In the genomic region with DNA sequence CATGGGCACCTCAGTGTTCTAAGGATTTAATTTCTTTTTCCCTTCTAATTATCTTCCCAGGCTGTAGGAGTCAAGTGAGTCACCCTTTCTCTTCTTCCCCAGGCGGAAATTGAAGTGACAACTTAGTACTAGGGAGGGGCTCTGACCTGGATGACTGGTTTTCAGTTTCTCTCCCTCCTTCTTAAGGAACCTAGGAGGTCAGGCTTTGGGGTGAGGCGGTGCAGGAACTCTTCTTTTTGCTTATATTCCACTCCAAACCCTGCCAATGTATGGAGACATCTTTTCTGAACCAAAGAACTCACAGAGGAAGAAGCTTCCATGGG, we compare ENCODE assay signal across 11 cellular contexts. TPM values are rescaled to one million over a fixed set of nuclear protein-coding genes. Genes with fewer than 3 reads are reported as not detected.
DNase-seq lines count a peak whose midpoint lies in the region; ATAC-seq, FAIRE-seq and TF ChIP-seq lines count a peak whose summit lies in the region.
"Had no signal": no experiment of that assay in that cellular context is flagged by ENCODE, and none has a peak within 500 bp of the region (broad histone marks: within the 10 kb centered on the region; RNA-seq: fewer than 3 reads in every experiment).

No MANE protein-coding gene starts in this region.

- peak overlapping the region; percentile 15; the same call in 1 of the 2 replicates for H3K4me2 ChIP-seq in GM12878 (ENCODE audit: control insufficient read depth, insufficient read depth)

- ATAC-seq in activated CD4-positive, CD25-positive, alpha-beta regulatory T cell treated with anti-CD3 and anti-CD28 coated beads, Interleukin-2, amount 50 U/mL, for 24 hours, result peak; percentile 38 to 62
- ATAC-seq in GM12878 (peak; percentile 67), GM19328 (IDR thresholded peaks at IDR 0.05; ENCODE audit: unreplicated experiment) (no peak)

- FAIRE-seq in GM12878 (lab: Jason Lieb, UNC), result no peak

- POLR2A ChIA-PET in GM12878 (lab: Charles Lee), result interaction anchor here (0.8 to 1.2 kb wide), 3 partner anchors 16 to 61 kb away, joined by 3 to 5 read pairs (median 3); partner anchors contain the start of gene SELENOH

- no peak for DNase-seq in activated CD4-positive, CD25-positive, alpha-beta regulatory T cell (lab: John Stamatoyannopoulos, UW)
- DNase-seq in HPDE6-E6E7 (ENCODE audit: extremely low spot score) (peak; percentile 82), GM12878 (ENCODE audit: low read depth, low spot score) (no peak), renal cortical epithelial cell (ENCODE audit: low read depth) (peak; percentile 85), midbrain (lab: John Stamatoyannopoulos, UW) (no peak), NCI-H2171 treated with DMSO at 0.1 percent for 48 hours (lab: John Stamatoyannopoulos, UW) (no peak)

- TF ChIP-seq RAD21 in GM12878 (IDR thresholded peaks at IDR 0.05; ENCODE audit: insufficient read depth, low read depth, low read length), result no peak

- peak overlapping the region; percentile 42; the same call in 1 of the 2 replicates for H3K27ac ChIP-seq in GM12878 (ENCODE audit: control insufficient read depth, insufficient read depth)
- H3K27ac ChIP-seq: adrenal gland, SK-N-MC had no signal

- H3K9me3 ChIP-seq in GM12878 (replicated peaks; ENCODE audit: control insufficient read depth, insufficient read depth, low read length), result no peaks in the 10 kb centered on the region
- H3K9me3 ChIP-seq: adrenal gland, MG63 had no signal

- SMC1A ChIA-PET in GM12878 (lab: Charles Lee; ENCODE audit: uncharacterized antibody, unreplicated experiment), result interaction anchor here (0.6 to 1.5 kb wide), 4 partner anchors 14 to 130 kb away, joined by 3 read pairs; no protein-coding TSS in a partner anchor

- intact Hi-C loops in GM12878 (cut with micrococcal nuclease; ENCODE audit: unreplicated experiment), result no loop called here

- H3K36me3 ChIP-seq in GM12878 (ENCODE audit: control insufficient read depth in 2 of 2, insufficient read depth in 2 of 2, low read length in 1 of 2), result peaks cover 1 to 23% of the 10 kb centered on the region in 2 experiments

- peaks cover 2% of the 10 kb centered on the region; the same call in 1 of the 2 replicates for H4K20me1 ChIP-seq in GM12878 (ENCODE audit: control insufficient read depth, insufficient read depth)

- TF ChIP-seq EP300 in GM12878 (IDR thresholded peaks at IDR 0.05; ENCODE audit: borderline replicate concordance in 1 of 2, control insufficient read depth in 1 of 2, low read depth in 2 of 2, low read length in 2 of 2), result no peak

- H3K9ac ChIP-seq in GM12878 (ENCODE audit: control insufficient read depth, insufficient read depth, low read length), result no peak overlapping the region

- peaks cover 12% of the 10 kb centered on the region; the same call in 1 of the 2 replicates for H3K4me1 ChIP-seq in GM12878 (ENCODE audit: control insufficient read depth, insufficient read depth, low read length)

- TF ChIP-seq CTCF in GM12878 (IDR thresholded peaks at IDR 0.05 in 2 of 3, conservative IDR thresholded peaks at IDR 0.05 in 1 of 3; ENCODE audit: control insufficient read depth in 2 of 3, extremely low read depth in 1 of 3, insufficient read depth in 1 of 3, low read depth in 3 of 3, low read length in 3 of 3), result no peak

- no peak overlapping the region for H3K4me3 ChIP-seq in GM12878
- H3K4me3 ChIP-seq: adrenal gland, MG63, SK-N-MC had no signal

- in situ Hi-C loops in GM12878 (cut with MboI), result no loop called here

- no peaks in the 10 kb centered on the region for H3K27me3 ChIP-seq in GM12878 (replicated peaks in 1 of 2; ENCODE audit: control insufficient read depth in 2 of 2, insufficient read depth in 2 of 2, low read length in 1 of 2)
- H3K27me3 ChIP-seq: adrenal gland, MG63 had no signal

- no TSS peak for BruUV-seq in GM12878 (replicated peaks; lab: Mats Ljungman, UMichigan)

- RAD21 ChIA-PET in GM12878 (lab: Charles Lee; ENCODE audit: unreplicated experiment), result interaction anchor here (0.6 kb wide), 1 partner anchor 992 kb away, joined by 4 read pairs; no protein-coding TSS in a partner anchor

- peaks cover 49% of the 10 kb centered on the region for H3K79me2 ChIP-seq in GM12878 (ENCODE audit: control insufficient read depth, insufficient read depth, low read length)

- H2AFZ ChIP-seq in GM12878 (ENCODE audit: control insufficient read depth, low read depth, low read length), result no peak overlapping the region

- TF ChIP-seq POLR2A in GM12878 (IDR thresholded peaks at IDR 0.05; ENCODE audit: low read depth, low read length), result no peak

- WGBS in GM12878 (ENCODE audit: insufficient coverage, insufficient replicate concordance, low lambda C conversion rate, missing lambda C conversion rate), result 89% methylated on average over 2 of the region's 2 CpGs

- CTCF ChIA-PET in GM12878 (lab: Yijun Ruan, JAX), result interaction anchor here (0.9 to 1.5 kb wide), 4 partner anchors 24 to 120 kb away, joined by 3 to 5 read pairs (median 4); no protein-coding TSS in a partner anchor

RNA-seq across cellular contexts. Expression of gene ZDHHC5, which starts 12.6 kb away (rescaled TPM):
- total RNA-seq in GM12878 (2013; cell fraction: nucleolus; rRNA removed), result 52.8 and 56.0 TPM in 2 replicates
- total RNA-seq in GM12878 (2014; rRNA removed) (29.1 and 34.1 TPM in 2 replicates), GM12878 (2014; rRNA removed; fragmentation: Illumina TruSeq; extraction: Trizol) (34.3 and 36.8 TPM in 2 replicates), GM12878 (2021) (59.9 and 61.3 TPM in 2 replicates), renal cortical epithelial cell (45.1 and 79.9 TPM in 2 replicates)
- 20.1 TPM for polyA plus RNA-seq in GM12878 (2011; ENCODE audit: low read depth)
- polyA plus RNA-seq in GM12878 (2011; rRNA removed) (33.9 and 46.7 TPM in 2 replicates), GM12878 (2014; fragmentation: Illumina TruSeq; extraction: Trizol) (49.8 and 57.4 TPM in 2 replicates), GM12878 (2014; fragmentation: Nextera tagmentation; extraction: Ambion mirVana) (1 to 10 TPM; 3.9 to 7.3 TPM), GM12878 (2014; rRNA removed) (48.5 and 54.4 TPM in 2 replicates), GM12878 (2016; fragmentation: Nextera tagmentation; extraction: Ambion mirVana) (10 to 100 TPM; 36.6 to 38.4 TPM)
- 45.0 and 56.7 TPM in 2 replicates for polyA plus RNA-seq in GM12878 (2011; cell fraction: cytosol; rRNA removed)
- polyA plus RNA-seq in GM12878 (2011; cell fraction: nucleus; rRNA removed), result 41.0 and 48.9 TPM in 2 replicates
- 27.1 and 33.2 TPM in 2 replicates for polyA plus RNA-seq in GM12878 (2012)
- polyA minus RNA-seq in GM12878 (2011; rRNA and poly(A)+ RNA removed), result 91.2 and 101 TPM in 2 replicates
- 24.2 and 31.4 TPM in 2 replicates for polyA minus RNA-seq in GM12878 (2011; cell fraction: cytosol; rRNA and poly(A)+ RNA removed)
- polyA minus RNA-seq in GM12878 (2011; cell fraction: nucleus; rRNA and poly(A)+ RNA removed), result 27.9 and 33.0 TPM in 2 replicates

RNA-seq across cellular contexts. Expression of gene CLP1, which starts 23.0 kb away (rescaled TPM):
- total RNA-seq in GM12878 (2013; cell fraction: nucleolus; rRNA removed), result 8.6 and 8.8 TPM in 2 replicates
- 21.3 and 22.0 TPM in 2 replicates for total RNA-seq in GM12878 (2014; rRNA removed)
- total RNA-seq in GM12878 (2014; rRNA removed; fragmentation: Illumina TruSeq; extraction: Trizol), result 23.9 and 24.0 TPM in 2 replicates
- 19.9 and 20.0 TPM in 2 replicates for total RNA-seq in GM12878 (2021)
- polyA plus RNA-seq in GM12878 (2011; ENCODE audit: low read depth), result 11.6 TPM
- 29.1 and 31.7 TPM in 2 replicates for polyA plus RNA-seq in GM12878 (2011; rRNA removed)
- polyA plus RNA-seq in GM12878 (2011; cell fraction: cytosol; rRNA removed), result 34.3 and 38.5 TPM in 2 replicates
- polyA plus RNA-seq in GM12878 (2011; cell fraction: nucleus; rRNA removed), result 21.4 and 28.7 TPM in 2 replicates
- polyA plus RNA-seq in GM12878 (2012), result 15.0 and 16.3 TPM in 2 replicates
- 23.9 and 30.0 TPM in 2 replicates for polyA plus RNA-seq in GM12878 (2014; fragmentation: Illumina TruSeq; extraction: Trizol)
- 10 to 100 TPM; 33.6 to 45.7 TPM for polyA plus RNA-seq in GM12878 (2014; fragmentation: Nextera tagmentation; extraction: Ambion mirVana)
- polyA plus RNA-seq in GM12878 (2014; rRNA removed), result 20.7 and 21.2 TPM in 2 replicates
- polyA plus RNA-seq in GM12878 (2016; fragmentation: Nextera tagmentation; extraction: Ambion mirVana), result 10 to 100 TPM; 31.6 to 36.3 TPM
- polyA minus RNA-seq in GM12878 (2011; rRNA and poly(A)+ RNA removed), result 31.1 and 41.7 TPM in 2 replicates
- 7.4 and 8.5 TPM in 2 replicates for polyA minus RNA-seq in GM12878 (2011; cell fraction: cytosol; rRNA and poly(A)+ RNA removed)
- 7.6 and 10.2 TPM in 2 replicates for polyA minus RNA-seq in GM12878 (2011; cell fraction: nucleus; rRNA and poly(A)+ RNA removed)
- 20.3 and 34.6 TPM in 2 replicates for total RNA-seq in renal cortical epithelial cell

RNA-seq across cellular contexts. Expression of gene YPEL4, which starts 30.8 kb away (rescaled TPM):
- total RNA-seq in GM12878 (2013; cell fraction: nucleolus; rRNA removed), result 1.2 and 1.8 TPM in 2 replicates
- total RNA-seq in GM12878 (2014; rRNA removed) (0.05 TPM in 1 of 2 replicates, not detected in the other), GM12878 (2014; rRNA removed; fragmentation: Illumina TruSeq; extraction: Trizol) (0.09 TPM in 1 of 2 replicates, not detected in the other), GM12878 (2021) (0.13 TPM in 1 of 2 replicates, not detected in the other), renal cortical epithelial cell (0.35 TPM in 1 of 2 replicates, not detected in the other)
- 0.50 TPM for polyA plus RNA-seq in GM12878 (2011; ENCODE audit: low read depth)
- polyA plus RNA-seq in GM12878 (2011; rRNA removed) (0.26 and 0.39 TPM in 2 replicates), GM12878 (2014; fragmentation: Illumina TruSeq; extraction: Trizol) (not detected in 2 replicates), GM12878 (2014; fragmentation: Nextera tagmentation; extraction: Ambion mirVana) (not detected), GM12878 (2014; rRNA removed) (0.50 TPM in 1 of 2 replicates, not detected in the other), GM12878 (2016; fragmentation: Nextera tagmentation; extraction: Ambion mirVana) (under 1 TPM; 0.07 to 0.10 TPM)
- polyA plus RNA-seq in GM12878 (2011; cell fraction: cytosol; rRNA removed), result 0.24 and 0.30 TPM in 2 replicates
- 0.44 and 0.85 TPM in 2 replicates for polyA plus RNA-seq in GM12878 (2011; cell fraction: nucleus; rRNA removed)
- polyA plus RNA-seq in GM12878 (2012), result 0.58 and 1.1 TPM in 2 replicates
- polyA minus RNA-seq in GM12878 (2011; rRNA and poly(A)+ RNA removed), result 0.22 and 0.31 TPM in 2 replicates
- polyA minus RNA-seq in GM12878 (2011; cell fraction: cytosol; rRNA and poly(A)+ RNA removed), result 0.27 TPM in 1 of 2 replicates, not detected in the other
- polyA minus RNA-seq in GM12878 (2011; cell fraction: nucleus; rRNA and poly(A)+ RNA removed), result 0.48 TPM in 2 replicates

RNA-seq across cellular contexts. Expression of gene MED19, which starts 31.5 kb away (rescaled TPM):
- 8.6 and 11.4 TPM in 2 replicates for total RNA-seq in GM12878 (2013; cell fraction: nucleolus; rRNA removed)
- total RNA-seq in GM12878 (2014; rRNA removed) (16.7 and 17.5 TPM in 2 replicates), GM12878 (2014; rRNA removed; fragmentation: Illumina TruSeq; extraction: Trizol) (13.7 and 13.9 TPM in 2 replicates), GM12878 (2021) (12.5 and 14.1 TPM in 2 replicates), renal cortical epithelial cell (11.5 and 16.1 TPM in 2 replicates)
- polyA plus RNA-seq in GM12878 (2011; ENCODE audit: low read depth), result 9.1 TPM
- polyA plus RNA-seq in GM12878 (2011; rRNA removed) (16.0 and 20.1 TPM in 2 replicates), GM12878 (2014; fragmentation: Illumina TruSeq; extraction: Trizol) (15.7 and 17.1 TPM in 2 replicates), GM12878 (2014; fragmentation: Nextera tagmentation; extraction: Ambion mirVana) (1 to 10 TPM; 4.9 to 9.8 TPM), GM12878 (2014; rRNA removed) (17.0 and 21.3 TPM in 2 replicates), GM12878 (2016; fragmentation: Nextera tagmentation; extraction: Ambion mirVana) (10 to 100 TPM; 25.6 to 28.2 TPM)
- polyA plus RNA-seq in GM12878 (2011; cell fraction: cytosol; rRNA removed), result 23.2 and 41.1 TPM in 2 replicates
- 19.8 and 21.8 TPM in 2 replicates for polyA plus RNA-seq in GM12878 (2011; cell fraction: nucleus; rRNA removed)
- 16.0 and 16.3 TPM in 2 replicates for polyA plus RNA-seq in GM12878 (2012)
- polyA minus RNA-seq in GM12878 (2011; rRNA and poly(A)+ RNA removed), result 9.5 and 10.7 TPM in 2 replicates
- 2.9 and 6.4 TPM in 2 replicates for polyA minus RNA-seq in GM12878 (2011; cell fraction: cytosol; rRNA and poly(A)+ RNA removed)
- polyA minus RNA-seq in GM12878 (2011; cell fraction: nucleus; rRNA and poly(A)+ RNA removed), result 5.9 and 10.7 TPM in 2 replicates

RNA-seq across cellular contexts. Expression of gene TMX2, which starts 31.9 kb away (rescaled TPM):
- 95.8 and 105 TPM in 2 replicates for total RNA-seq in GM12878 (2013; cell fraction: nucleolus; rRNA removed)
- total RNA-seq in GM12878 (2014; rRNA removed) (84.2 and 90.4 TPM in 2 replicates), GM12878 (2014; rRNA removed; fragmentation: Illumina TruSeq; extraction: Trizol) (73.1 and 74.9 TPM in 2 replicates), GM12878 (2021) (59.3 and 64.3 TPM in 2 replicates), renal cortical epithelial cell (61.1 and 78.2 TPM in 2 replicates)
- polyA plus RNA-seq in GM12878 (2011; ENCODE audit: low read depth), result 49.5 TPM
- polyA plus RNA-seq in GM12878 (2011; rRNA removed) (74.1 and 90.1 TPM in 2 replicates), GM12878 (2014; fragmentation: Illumina TruSeq; extraction: Trizol) (93.2 and 102 TPM in 2 replicates), GM12878 (2014; fragmentation: Nextera tagmentation; extraction: Ambion mirVana) (100 to 1,000 TPM; 107 to 128 TPM), GM12878 (2014; rRNA removed) (66.4 and 82.7 TPM in 2 replicates), GM12878 (2016; fragmentation: Nextera tagmentation; extraction: Ambion mirVana) (100 to 1,000 TPM; 124 to 134 TPM)
- 69.2 and 81.8 TPM in 2 replicates for polyA plus RNA-seq in GM12878 (2011; cell fraction: cytosol; rRNA removed)
- polyA plus RNA-seq in GM12878 (2011; cell fraction: nucleus; rRNA removed), result 122 and 147 TPM in 2 replicates
- polyA plus RNA-seq in GM12878 (2012), result 49.0 and 50.6 TPM in 2 replicates
- polyA minus RNA-seq in GM12878 (2011; rRNA and poly(A)+ RNA removed), result 109 and 113 TPM in 2 replicates
- polyA minus RNA-seq in GM12878 (2011; cell fraction: cytosol; rRNA and poly(A)+ RNA removed), result 24.6 and 37.4 TPM in 2 replicates
- 36.6 and 57.2 TPM in 2 replicates for polyA minus RNA-seq in GM12878 (2011; cell fraction: nucleus; rRNA and poly(A)+ RNA removed)

Comparison
In these comparisons a context has a peak if more than half of its experiments do, and no peak if none do; other contexts are left out.
1. DNase-seq: peak in HPDE6-E6E7 (single experiment) and renal cortical epithelial cell (single experiment); none in activated CD4-positive, CD25-positive, alpha-beta regulatory T cell (0 of 4), GM12878 (single experiment), midbrain (single experiment) and NCI-H2171 treated with DMSO at 0.1 percent for 48 hours (single experiment).